In the genomic region with DNA sequence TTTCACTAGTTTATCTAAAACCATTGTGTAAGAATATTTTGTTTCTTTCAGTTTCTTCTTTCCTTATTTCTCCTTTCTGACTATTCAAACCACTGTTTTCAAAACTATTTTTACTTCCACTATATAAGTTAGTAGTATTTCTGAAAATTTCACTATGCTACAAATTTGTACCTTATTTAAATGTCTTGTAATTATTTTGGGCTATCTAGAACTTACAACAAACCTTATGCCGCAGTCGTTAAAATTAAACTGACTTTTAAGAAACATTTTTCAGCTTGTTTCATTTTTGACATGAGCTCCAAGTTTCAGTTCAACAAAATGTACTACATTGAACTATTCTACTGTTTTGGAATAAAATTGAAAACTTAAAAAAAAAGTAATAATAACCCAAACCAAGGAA, we compare ENCODE assay signal across 12 cellular contexts. TPM values are rescaled to one million over a fixed set of nuclear protein-coding genes. Genes with fewer than 3 reads are reported as not detected.
DNase-seq lines count a peak whose midpoint lies in the region; ATAC-seq, FAIRE-seq and TF ChIP-seq lines count a peak whose summit lies in the region.
"Had no signal": no experiment of that assay in that cellular context is flagged by ENCODE, and none has a peak within 500 bp of the region (broad histone marks: within the 10 kb centered on the region; RNA-seq: fewer than 3 reads in every experiment).

No MANE protein-coding gene starts in this region.

- no peaks in the 10 kb centered on the region for H3K4me1 ChIP-seq in endodermal cell (ENCODE audit: control insufficient read depth, insufficient read depth, low read length)
- peaks cover 0 to 22% (median 0%) of the 10 kb centered on the region in 12 donors for H3K4me1 ChIP-seq in heart left ventricle
- H3K4me1 ChIP-seq: uterus had no signal

- TF ChIP-seq CTCF in endodermal cell (conservative IDR thresholded peaks at IDR 0.05) (no peak), heart left ventricle (IDR thresholded peaks at IDR 0.05) (no peak)

- peaks cover 53% of the 10 kb centered on the region for H3K4me1 Mint-ChIP-seq in dendritic cell treated with granulocyte-macrophage colony-stimulating factor and Interleukin-4, amounts not matched to agents 40 ng/mL and 50 ng/mL, for 4 days (ENCODE audit: low read depth)
- H3K4me1 Mint-ChIP-seq in endodermal cell: no peaks in the 10 kb centered on the region
- H3K4me1 Mint-ChIP-seq: neural crest cell had no signal

- no peak for FAIRE-seq in frontal cortex (lab: Jason Lieb, UNC)

- H3K36me3 Mint-ChIP-seq in dendritic cell treated with granulocyte-macrophage colony-stimulating factor and Interleukin-4, amounts not matched to agents 40 ng/mL and 50 ng/mL, for 4 days (ENCODE audit: low read depth): peaks cover 58% of the 10 kb centered on the region
- no peaks in the 10 kb centered on the region for H3K36me3 Mint-ChIP-seq in endodermal cell (ENCODE audit: low read depth)

- H3K27me3 ChIP-seq in endodermal cell (ENCODE audit: control insufficient read depth, insufficient read depth, low read length, poor library complexity, severe bottlenecking): no peaks in the 10 kb centered on the region
- H3K27me3 ChIP-seq in heart left ventricle: no peaks in the 10 kb centered on the region
- H3K27me3 ChIP-seq: uterus had no signal

- DNase-seq in frontal cortex (ENCODE audit: low spot score in 2 of 2): no peak
- no peak for DNase-seq in endodermal cell
- DNase-seq in NCI-H2029 (lab: John Stamatoyannopoulos, UW): no peak
- DNase-seq in heart left ventricle: no peak
- DNase-seq: activated naive CD4-positive, alpha-beta T cell; COR-L47; uterus had no signal

- H3K9me3 Mint-ChIP-seq in dendritic cell treated with granulocyte-macrophage colony-stimulating factor and Interleukin-4, amounts not matched to agents 40 ng/mL and 50 ng/mL, for 4 days: no peaks in the 10 kb centered on the region
- H3K9me3 Mint-ChIP-seq in endodermal cell: no peaks in the 10 kb centered on the region
- H3K9me3 Mint-ChIP-seq: neural crest cell had no signal

- H3K9me3 ChIP-seq in endodermal cell (ENCODE audit: control insufficient read depth, low read length): no peaks in the 10 kb centered on the region
- H3K9me3 ChIP-seq in heart left ventricle: no peaks in the 10 kb centered on the region
- H3K9me3 ChIP-seq: uterus had no signal

- H3K36me3 ChIP-seq in endodermal cell (ENCODE audit: control insufficient read depth, insufficient read depth, low read length) (no peaks in the 10 kb centered on the region), heart left ventricle (no peaks in the 10 kb centered on the region)
- H3K36me3 ChIP-seq: uterus had no signal

- H3K9ac ChIP-seq in endodermal cell (ENCODE audit: extremely low read depth, low read length, poor library complexity, severe bottlenecking): no peak overlapping the region

- no peak for TF ChIP-seq POLR2A in heart left ventricle (IDR thresholded peaks at IDR 0.05)

- WGBS in endodermal cell (ENCODE audit: insufficient coverage in 1 of 2, insufficient read length in 1 of 2), 2 experiments: 83 to 88% methylated on average over 2 of the region's 2 CpGs
- 82 to 97% (median 86%) methylated on average over 2 of the region's 2 CpGs for WGBS in heart left ventricle, 4 donors

- H3K4me3 ChIP-seq in endodermal cell (ENCODE audit: low read length) (no peak overlapping the region), heart left ventricle (peak overlapping the region in 5 of 12 donors; percentile 10 to 49 (median 33))
- H3K4me3 ChIP-seq: uterus had no signal

- peak overlapping the region; percentile 88 for H3K4me3 Mint-ChIP-seq in dendritic cell treated with granulocyte-macrophage colony-stimulating factor and Interleukin-4, amounts not matched to agents 40 ng/mL and 50 ng/mL, for 4 days
- no peak overlapping the region for H3K4me3 Mint-ChIP-seq in endodermal cell
- H3K4me3 Mint-ChIP-seq: neural crest cell had no signal

- peak overlapping the region; percentile 89 for H3K27ac Mint-ChIP-seq in dendritic cell treated with granulocyte-macrophage colony-stimulating factor and Interleukin-4, amounts not matched to agents 40 ng/mL and 50 ng/mL, for 4 days
- H3K27ac Mint-ChIP-seq in endodermal cell: no peak overlapping the region

- no peaks in the 10 kb centered on the region for H3K27me3 Mint-ChIP-seq in dendritic cell treated with granulocyte-macrophage colony-stimulating factor and Interleukin-4, amounts not matched to agents 40 ng/mL and 50 ng/mL, for 4 days
- H3K27me3 Mint-ChIP-seq in endodermal cell (ENCODE audit: insufficient read depth): no peaks in the 10 kb centered on the region

- intact Hi-C loops in dendritic cell treated with granulocyte-macrophage colony-stimulating factor and Interleukin-4, amounts not matched to agents 40 ng/mL and 50 ng/mL, for 4 days (cut with micrococcal nuclease): loop anchor here (5.0 to 10.0 kb wide), 2 partner anchors 93 to 94 kb away; no protein-coding TSS in a partner anchor
- intact Hi-C loops in heart left ventricle (cut with DNase I): no loop called here

- ATAC-seq in GM18520 (IDR thresholded peaks at IDR 0.05; ENCODE audit: unreplicated experiment): peak; percentile 37
- peak; percentile 78 for ATAC-seq in GM21528 (IDR thresholded peaks at IDR 0.05; ENCODE audit: low FRiP score, unreplicated experiment)
- ATAC-seq in HG03135 (IDR thresholded peaks at IDR 0.05; ENCODE audit: unreplicated experiment): peak; percentile 47
- no peak for ATAC-seq in heart left ventricle

- H3K27ac ChIP-seq in endodermal cell (ENCODE audit: low read depth, low read length) (no peak overlapping the region), heart left ventricle (peak overlapping the region in 1 of 12 donors; percentile 84)
- H3K27ac ChIP-seq: uterus had no signal

RNA-seq across cellular contexts. Expression of gene TFEC, which starts 1.8 kb away (rescaled TPM):
- total RNA-seq in frontal cortex (0.82 TPM), endodermal cell (not detected), heart left ventricle (10 to 100 TPM in 1 of 9 donors, 1 to 10 TPM in 4, under 1 TPM in 4; 0.47 to 15.4 (median 1.2) TPM)
- polyA plus RNA-seq in endodermal cell (2013, experiment 1 of 2): not detected
- polyA plus RNA-seq in endodermal cell (2013, experiment 2 of 2): not detected
- polyA plus RNA-seq in heart left ventricle: under 1 TPM; 0.42 to 0.46 TPM
- total RNA-seq: neural crest cell had no signal

Comparison
In these comparisons a context has a peak if more than half of its experiments do, and no peak if none do; other contexts are left out.
1. ATAC-seq: peak in GM18520 (single experiment), GM21528 (single experiment) and HG03135 (single experiment); none in heart left ventricle (0 of 4).